ENCODE assay signal across 3 cellular contexts in the genomic region with DNA sequence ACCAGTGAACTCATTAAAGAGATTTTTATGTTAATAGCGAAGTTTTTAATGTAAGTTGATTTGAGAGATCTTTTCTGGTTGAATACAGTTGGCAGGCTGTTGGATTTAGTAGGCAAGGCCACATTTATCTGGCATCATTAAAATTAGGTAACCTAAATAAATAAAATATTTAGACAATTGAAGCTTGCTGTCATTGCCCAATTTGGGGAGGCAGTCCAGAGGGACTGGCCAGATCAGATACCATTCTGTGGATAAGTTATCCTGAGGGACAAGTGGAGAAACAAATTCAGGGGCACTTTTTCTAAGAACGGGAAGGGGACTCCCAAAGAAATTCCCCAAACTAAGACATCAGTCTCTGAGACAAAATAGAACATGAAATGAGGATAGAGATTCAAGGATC.
"Had no signal": no experiment of that assay in that cellular context is flagged by ENCODE, and none has a peak within 500 bp of the region (broad histone marks: within the 10 kb centered on the region; RNA-seq: fewer than 3 reads in every experiment).

No MANE protein-coding gene starts in this region.

- DNase-seq: GDM1, GF-D8 had no signal

- H3K4me3 ChIP-seq: GM12878 had no signal

- ATAC-seq: GM12878 had no signal
